23 cellular contexts compared by ENCODE assay signal in the genomic region with DNA sequence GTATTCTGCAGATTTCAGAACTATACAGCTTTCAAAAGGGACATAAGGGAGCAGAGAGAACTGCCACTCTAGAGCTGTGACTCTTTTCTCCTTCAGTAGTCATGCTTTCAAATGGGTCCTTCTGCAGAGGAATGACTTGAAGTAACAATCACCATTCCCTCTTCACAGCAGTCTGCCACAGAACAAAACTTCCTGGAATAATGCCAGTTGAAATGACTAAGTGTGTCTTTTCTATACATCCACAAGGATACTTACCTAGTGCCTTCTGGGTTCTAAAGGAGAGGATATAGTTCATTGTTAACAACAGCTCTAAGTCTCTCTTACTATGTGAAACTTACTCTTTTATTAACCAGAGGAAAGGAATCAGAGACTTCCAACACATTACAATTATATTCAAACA.
DNase-seq lines count a peak whose midpoint lies in the region; ATAC-seq and TF ChIP-seq lines count a peak whose summit lies in the region.
"Had no signal": no experiment of that assay in that cellular context is flagged by ENCODE, and none has a peak within 500 bp of the region (broad histone marks: within the 10 kb centered on the region; RNA-seq: fewer than 3 reads in every experiment).

No MANE protein-coding gene starts in this region.

- H3K4me1 ChIP-seq in PC-3 (ENCODE audit: insufficient read depth, low read length) = peaks cover 11% of the 10 kb centered on the region; the same call in 1 of the 2 replicates
- H3K4me1 ChIP-seq: gastrocnemius medialis, thyroid gland had no signal

- no peaks in the 10 kb centered on the region for H3K36me3 ChIP-seq in PC-3 (ENCODE audit: low read depth, low read length)
- H3K36me3 ChIP-seq: gastrocnemius medialis, thyroid gland had no signal

- no peak overlapping the region for H3K9ac ChIP-seq in PC-3 (ENCODE audit: low read length)

- POLR2A ChIA-PET in PC-3 (lab: Charles Lee; ENCODE audit: unreplicated experiment) = no interaction called here

- BruUV-seq in PC-3 (replicated peaks; lab: Mats Ljungman, UMichigan) = no TSS peak

- no peak overlapping the region for H3K27ac ChIP-seq in PC-3 (ENCODE audit: low read length)
- H3K27ac ChIP-seq: epithelial cell of prostate, gastrocnemius medialis, thyroid gland had no signal

- no peak for TF ChIP-seq CTCF in PC-3 (conservative IDR thresholded peaks at IDR 0.05; ENCODE audit: low read depth, low read length)

- H4K20me1 ChIP-seq in PC-3 (ENCODE audit: low read length) = no peaks in the 10 kb centered on the region

- H3F3A ChIP-seq in PC-3 (ENCODE audit: low read length, unreplicated experiment) = no peaks in the 10 kb centered on the region

- no peak overlapping the region for H3K4me2 ChIP-seq in PC-3 (ENCODE audit: low read length)

- no peaks in the 10 kb centered on the region for H3K27me3 ChIP-seq in PC-3 (ENCODE audit: low read length)
- H3K27me3 ChIP-seq: gastrocnemius medialis, thyroid gland had no signal

- no peak overlapping the region for H2AFZ ChIP-seq in PC-3 (ENCODE audit: low read length)

- H3K9me3 ChIP-seq in PC-3 (ENCODE audit: low read length) = no peaks in the 10 kb centered on the region
- H3K9me3 ChIP-seq: gastrocnemius medialis, thyroid gland had no signal

- no peaks in the 10 kb centered on the region for H3K79me2 ChIP-seq in PC-3 (ENCODE audit: low read length)

- no peaks in the 10 kb centered on the region for H3K9me2 ChIP-seq in PC-3 (replicated peaks; ENCODE audit: low read length)

- ATAC-seq in PC-3 (peak; percentile 46), esophagus mucosa (peak; percentile 32), GM18511 (IDR thresholded peaks at IDR 0.05; ENCODE audit: unreplicated experiment) (no peak), GM21717 (IDR thresholded peaks at IDR 0.05; ENCODE audit: unreplicated experiment) (no peak)
- ATAC-seq: activated CD4-positive, alpha-beta T cell treated with anti-CD3 and anti-CD28 coated beads for 36 hours; activated T-cell treated with anti-CD3 and anti-CD28 coated beads, Interleukin-2, amount 50 U/mL, for 4 hours; gastrocnemius medialis; stimulated activated naive CD8-positive, alpha-beta T cell treated with anti-CD3 and anti-CD28 coated beads, Interleukin-15, Interleukin-2, amounts not matched to agents 100 U/mL and 50 U/mL, for 24 hours had no signal

- DNase-seq in HT1080 (ENCODE audit: low read depth) (peak; percentile 56), PC-3 (peak; percentile 58), pons (ENCODE audit: low spot score) (peak; percentile 17)
- DNase-seq in stimulated activated CD4-positive, alpha-beta T cell treated with anti-CD3 and anti-CD28 coated beads, Interleukin-4, amount 100 ng/mL, for 24 hours = no peak
- DNase-seq: activated CD4-positive, alpha-beta T cell treated with anti-CD3 and anti-CD28 coated beads for 36 hours; activated naive CD4-positive, alpha-beta T cell; activated T-cell treated with anti-CD3 and anti-CD28 coated beads, Interleukin-2, amount 50 U/mL, for 4 hours; amygdala; CD4-positive, alpha-beta memory T cell; gastrocnemius medialis; H7; NCI-H2081 treated with DMSO at 0.1 percent for 48 hours; NCI-H526; nucleus accumbens; retina; stimulated activated CD4-positive, alpha-beta T cell treated with anti-CD3 and anti-CD28 coated beads, Interleukin-4, amount 100 ng/mL, for 4 hours; stimulated activated naive CD8-positive, alpha-beta T cell treated with anti-CD3 and anti-CD28 coated beads, Interleukin-15, Interleukin-2, amounts not matched to agents 100 U/mL and 50 U/mL, for 24 hours; T-helper 1 cell; thyroid gland had no signal

- intact Hi-C loops in PC-3 (cut with micrococcal nuclease) = no loop called here

- CTCF ChIA-PET in PC-3 (lab: Charles Lee) = no interaction called here

- no peak overlapping the region for H3K4me3 ChIP-seq in PC-3 (ENCODE audit: low read length)
- H3K4me3 ChIP-seq: gastrocnemius medialis, thyroid gland had no signal

Comparison
In these comparisons a context has a peak if more than half of its experiments do, and no peak if none do; other contexts are left out.
1. ATAC-seq: peak in PC-3 (single experiment) and esophagus mucosa (single experiment); none in GM18511 (single experiment) and GM21717 (single experiment).